ENCODE assay signal across 8 cellular contexts in genomic region chr10:18140957-18141888, GRCh38. TPM values are rescaled to one million over a fixed set of nuclear protein-coding genes. Genes with fewer than 3 reads are reported as not detected.
A peak's percentile ranks its signal among the peaks of the same experiment; 100 is the strongest.
DNase-seq lines count a peak whose midpoint lies in the region; ATAC-seq and TF ChIP-seq lines count a peak whose summit lies in the region.

No MANE protein-coding gene starts in this region.

- H3K9ac ChIP-seq in neural progenitor cell = no peak overlapping the region

- ATAC-seq in GM19455 (IDR thresholded peaks at IDR 0.05; ENCODE audit: unreplicated experiment) (no peak), GM18502 (IDR thresholded peaks at IDR 0.05; ENCODE audit: poor library complexity, unreplicated experiment) (no peak)

- no peaks in the 10 kb centered on the region for H3K36me3 Mint-ChIP-seq in neural progenitor cell
- no peaks in the 10 kb centered on the region for H3K36me3 Mint-ChIP-seq in activated T-helper 1 cell treated with anti-CD3 and anti-CD28 coated beads, Interleukin-12 subunit alpha, Interleukin-12 subunit beta, Interleukin-2, Interleukin-4 antibody, amounts not matched to agents 30 ng/mL and 10 ng/mL and 1 ng/mL, durations not matched to agents 14 hours and 24 hours and 36 hours (ENCODE audit: low read depth)

- peak overlapping the region; percentile 63 for H3K4me3 ChIP-seq in AG10803 (ENCODE audit: low read length)
- H3K4me3 ChIP-seq in fibroblast of the aortic adventitia (ENCODE audit: low read depth, low read length) = peak overlapping the region; percentile 73
- peak overlapping the region; percentile 78 for H3K4me3 ChIP-seq in neural progenitor cell

- no peaks in the 10 kb centered on the region for H3K9me3 Mint-ChIP-seq in neural progenitor cell
- no peaks in the 10 kb centered on the region for H3K9me3 Mint-ChIP-seq in activated T-helper 1 cell treated with anti-CD3 and anti-CD28 coated beads, Interleukin-12 subunit alpha, Interleukin-12 subunit beta, Interleukin-2, Interleukin-4 antibody, amounts not matched to agents 30 ng/mL and 10 ng/mL and 1 ng/mL, durations not matched to agents 14 hours and 24 hours and 36 hours

- TF ChIP-seq CTCF in AG10803 (conservative IDR thresholded peaks at IDR 0.05; ENCODE audit: low read length) (no peak), fibroblast of the aortic adventitia (IDR thresholded peaks at IDR 0.05; ENCODE audit: insufficient read depth, low read length) (no peak), neural progenitor cell (IDR thresholded peaks at IDR 0.05) (no peak)

- H3K4me2 ChIP-seq in neural progenitor cell = peak overlapping the region; percentile 83

- peaks cover 19% of the 10 kb centered on the region for H3K4me1 Mint-ChIP-seq in neural progenitor cell
- H3K4me1 Mint-ChIP-seq in activated T-helper 1 cell treated with anti-CD3 and anti-CD28 coated beads, Interleukin-12 subunit alpha, Interleukin-12 subunit beta, Interleukin-2, Interleukin-4 antibody, amounts not matched to agents 30 ng/mL and 10 ng/mL and 1 ng/mL, durations not matched to agents 14 hours and 24 hours and 36 hours (ENCODE audit: low read depth) = no peaks in the 10 kb centered on the region

- peak overlapping the region; percentile 85 for H3K4me3 Mint-ChIP-seq in neural progenitor cell
- H3K4me3 Mint-ChIP-seq in activated T-helper 1 cell treated with anti-CD3 and anti-CD28 coated beads, Interleukin-12 subunit alpha, Interleukin-12 subunit beta, Interleukin-2, Interleukin-4 antibody, amounts not matched to agents 30 ng/mL and 10 ng/mL and 1 ng/mL, durations not matched to agents 14 hours and 24 hours and 36 hours = no peak overlapping the region

- H2AFZ ChIP-seq in neural progenitor cell (replicated peaks) = peak overlapping the region; percentile 99

- H3K27me3 ChIP-seq in neural progenitor cell = peaks cover 45% of the 10 kb centered on the region

- intact Hi-C loops in activated T-helper 1 cell treated with anti-CD3 and anti-CD28 coated beads, Interleukin-12 subunit alpha, Interleukin-12 subunit beta, Interleukin-2, Interleukin-4 antibody, amounts not matched to agents 30 ng/mL and 10 ng/mL and 1 ng/mL, durations not matched to agents 14 hours and 24 hours and 36 hours (cut with micrococcal nuclease) = no loop called here

- H3K9me3 ChIP-seq in neural progenitor cell (ENCODE audit: low read depth) = no peaks in the 10 kb centered on the region

- peaks cover 2% of the 10 kb centered on the region for H3F3A ChIP-seq in neural progenitor cell (ENCODE audit: low read depth)

- peaks cover 30% of the 10 kb centered on the region for H3K27me3 Mint-ChIP-seq in neural progenitor cell (ENCODE audit: insufficient read depth, low read depth)
- peaks cover 25% of the 10 kb centered on the region for H3K27me3 Mint-ChIP-seq in activated T-helper 1 cell treated with anti-CD3 and anti-CD28 coated beads, Interleukin-12 subunit alpha, Interleukin-12 subunit beta, Interleukin-2, Interleukin-4 antibody, amounts not matched to agents 30 ng/mL and 10 ng/mL and 1 ng/mL, durations not matched to agents 14 hours and 24 hours and 36 hours (ENCODE audit: insufficient read depth)

- peaks cover 12% of the 10 kb centered on the region for H3K4me1 ChIP-seq in neural progenitor cell

- DNase-seq in AG10803 (ENCODE audit: low read depth) = no peak
- DNase-seq in NCI-H526 treated with DMSO at 0.1 percent for 48 hours (lab: John Stamatoyannopoulos, UW) = peak; percentile 48
- peak; percentile 29 for DNase-seq in fibroblast of the aortic adventitia (ENCODE audit: low read depth)
- peak; percentile 13 for DNase-seq in neural progenitor cell (ENCODE audit: low spot score)
- no peak for DNase-seq in activated T-helper 1 cell treated with anti-CD3 and anti-CD28 coated beads, Interleukin-12 subunit alpha, Interleukin-12 subunit beta, Interleukin-2, Interleukin-4 antibody, amounts not matched to agents 30 ng/mL and 10 ng/mL and 1 ng/mL, durations not matched to agents 14 hours and 24 hours and 36 hours (ENCODE audit: low spot score)
- DNase-seq in activated CD4-positive, alpha-beta T cell treated with anti-CD3 and anti-CD28 coated beads for 1 hour = no peak

- H3K27ac Mint-ChIP-seq in neural progenitor cell = no peak overlapping the region
- H3K27ac Mint-ChIP-seq in activated T-helper 1 cell treated with anti-CD3 and anti-CD28 coated beads, Interleukin-12 subunit alpha, Interleukin-12 subunit beta, Interleukin-2, Interleukin-4 antibody, amounts not matched to agents 30 ng/mL and 10 ng/mL and 1 ng/mL, durations not matched to agents 14 hours and 24 hours and 36 hours = no peak overlapping the region

- H3K27ac ChIP-seq in neural progenitor cell = no peak overlapping the region

- H3K36me3 ChIP-seq in neural progenitor cell = no peaks in the 10 kb centered on the region

- no peaks in the 10 kb centered on the region for H3K79me2 ChIP-seq in neural progenitor cell (ENCODE audit: low read depth)

- H4K20me1 ChIP-seq in neural progenitor cell (ENCODE audit: low read depth) = no peaks in the 10 kb centered on the region

RNA-seq across cellular contexts. Expression of gene CACNB2, which starts 1.0 kb away (rescaled TPM):
- 0.82 and 2.1 TPM in 2 replicates for total RNA-seq in fibroblast of the aortic adventitia (ENCODE audit: low replicate concordance)
- 3.4 and 3.5 TPM in 2 replicates for total RNA-seq in neural progenitor cell (ENCODE audit: low replicate concordance)
- total RNA-seq in activated T-helper 1 cell treated with anti-CD3 and anti-CD28 coated beads, Interleukin-12 subunit alpha, Interleukin-12 subunit beta, Interleukin-2, Interleukin-4 antibody, amounts not matched to agents 30 ng/mL and 10 ng/mL and 1 ng/mL, durations not matched to agents 14 hours and 24 hours and 36 hours = 0.13 TPM in 1 of 2 replicates, not detected in the other

Comparison
In these comparisons a context has a peak if more than half of its experiments do, and no peak if none do; other contexts are left out.
1. DNase-seq: peak in NCI-H526 treated with DMSO at 0.1 percent for 48 hours (single experiment), fibroblast of the aortic adventitia (single experiment) and neural progenitor cell (single experiment); none in AG10803 (single experiment), activated T-helper 1 cell treated with anti-CD3 and anti-CD28 coated beads, Interleukin-12 subunit alpha, Interleukin-12 subunit beta, Interleukin-2, Interleukin-4 antibody, amounts not matched to agents 30 ng/mL and 10 ng/mL and 1 ng/mL, durations not matched to agents 14 hours and 24 hours and 36 hours (single experiment) and activated CD4-positive, alpha-beta T cell treated with anti-CD3 and anti-CD28 coated beads for 1 hour (single experiment).
2. Peak in every context shown above with its lines, with median percentiles within 50 percentile points of each other: H3K4me3 ChIP-seq.